In the genomic region with DNA sequence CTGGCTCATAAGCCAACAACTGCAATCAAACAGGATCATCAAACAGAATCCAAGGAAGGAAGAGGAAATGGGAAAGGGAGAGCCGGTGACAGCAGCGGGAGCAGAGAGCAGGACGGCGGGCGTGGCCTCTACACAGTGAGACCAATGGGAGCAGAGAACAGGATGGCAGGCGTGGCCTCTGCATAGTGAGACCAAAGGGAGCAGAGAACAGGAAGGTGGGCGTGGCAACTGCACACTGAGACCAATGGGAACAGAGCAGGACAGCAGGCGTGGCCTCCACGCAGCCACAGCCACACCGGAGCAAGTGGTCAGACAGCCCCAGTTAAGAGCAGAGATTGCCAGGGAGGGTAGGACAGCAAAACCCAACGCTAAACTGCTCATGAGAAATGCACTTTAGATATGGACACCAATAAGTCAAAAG, we compare ENCODE assay signal across 9 cellular contexts. TPM values are rescaled to one million over a fixed set of nuclear protein-coding genes. Genes with fewer than 3 reads are reported as not detected.
A peak's percentile ranks its signal among the peaks of the same experiment; 100 is the strongest.
DNase-seq lines count a peak whose midpoint lies in the region; ATAC-seq and TF ChIP-seq lines count a peak whose summit lies in the region.
"Had no signal": no experiment of that assay in that cellular context is flagged by ENCODE, and none has a peak within 500 bp of the region (broad histone marks: within the 10 kb centered on the region; RNA-seq: fewer than 3 reads in every experiment).

No MANE protein-coding gene starts in this region.

- peaks cover 0 to 15% (median 0%) of the 10 kb centered on the region in 3 donors for H3K4me1 ChIP-seq in gastroesophageal sphincter

- peak overlapping the region in 1 of 4 donors; percentile 50 for H3K27ac ChIP-seq in gastroesophageal sphincter

- no peak overlapping the region for H3K4me3 ChIP-seq in gastroesophageal sphincter

- WGBS in gastroesophageal sphincter (ENCODE audit: low coverage in 1 of 2), 2 donors: 10 to 29% methylated on average over 6 to 11 of the region's 11 CpGs

- peak; percentile 99 for ATAC-seq in gastroesophageal sphincter
- no peak for ATAC-seq in GM18505 (IDR thresholded peaks at IDR 0.05; ENCODE audit: unreplicated experiment)

- DNase-seq in DMS79 treated with DMSO at 0.1 percent for 48 hours (lab: John Stamatoyannopoulos, UW) (peak; percentile 96), HEK293T (ENCODE audit: extremely low spot score) (peak; percentile 93), NCI-H2107 treated with DMSO at 0.1 percent for 48 hours (lab: John Stamatoyannopoulos, UW; ENCODE audit: unreplicated experiment) (peak; percentile 95), non-pigmented ciliary epithelial cell (ENCODE audit: low read depth) (peak; percentile 74), NCI-H1105 (lab: John Stamatoyannopoulos, UW) (no peak)
- DNase-seq in activated CD4-positive, CD25-positive, alpha-beta regulatory T cell treated with anti-CD3 and anti-CD28 coated beads, Interleukin-2, amount 50 U/mL, for 72 hours: peak; percentile 45

- CTCF ChIA-PET in HEK293T (lab: Yijun Ruan, JAX): no interaction called here

- H3K36me3 ChIP-seq in gastroesophageal sphincter: no peaks in the 10 kb centered on the region

- TF ChIP-seq CTCF in gastroesophageal sphincter (IDR thresholded peaks at IDR 0.05): no peak

- H3K27me3 ChIP-seq in gastroesophageal sphincter: peaks cover 23% of the 10 kb centered on the region

- H3K9me3 ChIP-seq in gastroesophageal sphincter: no peaks in the 10 kb centered on the region

- POLR2A ChIA-PET in HEK293T (lab: Yijun Ruan, JAX): no interaction called here

- TF ChIP-seq POLR2A in gastroesophageal sphincter (IDR thresholded peaks at IDR 0.05) (no peak), GM18505 (IDR thresholded peaks at IDR 0.05; ENCODE audit: borderline replicate concordance, extremely low read depth, insufficient read depth, insufficient read length) (no peak)

- no peak for TF ChIP-seq EP300 in gastroesophageal sphincter (IDR thresholded peaks at IDR 0.05)

TF ChIP-seq in HEK293T, 16 proteins besides CTCF, POLR2A, EP300 and RAD21:
- TF ChIP-seq LEF1 (IDR thresholded peaks at IDR 0.05; ENCODE audit: borderline replicate concordance): no peak
- peak; percentile 79; the same call in 1 of the 2 replicates for TF ChIP-seq HDGF (IDR thresholded peaks at IDR 0.05; ENCODE audit: borderline replicate concordance)
- TF ChIP-seq, protein P1, sequence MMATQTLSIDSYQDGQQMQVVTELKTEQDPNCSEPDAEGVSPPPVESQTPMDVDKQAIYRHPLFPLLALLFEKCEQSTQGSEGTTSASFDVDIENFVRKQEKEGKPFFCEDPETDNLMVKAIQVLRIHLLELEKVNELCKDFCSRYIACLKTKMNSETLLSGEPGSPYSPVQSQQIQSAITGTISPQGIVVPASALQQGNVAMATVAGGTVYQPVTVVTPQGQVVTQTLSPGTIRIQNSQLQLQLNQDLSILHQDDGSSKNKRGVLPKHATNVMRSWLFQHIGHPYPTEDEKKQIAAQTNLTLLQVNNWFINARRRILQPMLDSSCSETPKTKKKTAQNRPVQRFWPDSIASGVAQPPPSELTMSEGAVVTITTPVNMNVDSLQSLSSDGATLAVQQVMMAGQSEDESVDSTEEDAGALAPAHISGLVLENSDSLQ (IDR thresholded peaks at IDR 0.05): no peak
- TF ChIP-seq ZNF384 (IDR thresholded peaks at IDR 0.05): no peak
- no peak for TF ChIP-seq FOXM1 (IDR thresholded peaks at IDR 0.05; ENCODE audit: borderline replicate concordance)

RNA-seq across cellular contexts. Expression of gene LRCOL1, which starts 16.4 kb away (rescaled TPM):
- total RNA-seq in gastroesophageal sphincter: not detected
- total RNA-seq: activated CD8-positive, alpha-beta memory T cell treated with anti-CD3 and anti-CD28 coated beads for 36 hours had no signal

RNA-seq across cellular contexts. Expression of gene P2RX2, which starts 24.6 kb away (rescaled TPM):
- total RNA-seq in gastroesophageal sphincter: 1 to 10 TPM in 3 of 4 donors, under 1 TPM in 1; 0.47 to 3.9 (median 3.3) TPM
- total RNA-seq: activated CD8-positive, alpha-beta memory T cell treated with anti-CD3 and anti-CD28 coated beads for 36 hours had no signal
